In the genomic region with DNA sequence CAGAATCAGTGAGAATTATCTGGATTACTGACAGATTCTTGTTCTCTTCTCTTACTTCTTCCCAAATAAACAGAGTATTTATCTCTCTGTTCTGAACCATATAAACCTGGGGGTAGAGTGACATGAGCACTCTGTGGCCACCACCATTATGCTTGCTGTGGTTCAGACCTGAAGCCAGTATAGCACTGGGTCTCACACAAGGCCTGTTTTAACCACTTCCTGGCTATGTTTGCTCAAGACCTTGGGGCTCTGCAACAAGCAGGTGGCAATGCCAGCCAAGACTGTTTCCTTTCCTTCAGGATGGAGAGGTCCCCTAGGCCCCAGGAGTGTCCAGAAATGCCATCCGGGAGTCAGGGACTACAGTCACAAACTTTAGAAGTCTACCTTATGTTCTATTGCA, we compare ENCODE assay signal across 20 cellular contexts. TPM values are rescaled to one million over a fixed set of nuclear protein-coding genes. Genes with fewer than 3 reads are reported as not detected.
"Had no signal": no experiment of that assay in that cellular context is flagged by ENCODE, and none has a peak within 500 bp of the region (broad histone marks: within the 10 kb centered on the region; RNA-seq: fewer than 3 reads in every experiment).

No MANE protein-coding gene starts in this region.

- DNase-seq: activated CD4-positive, alpha-beta T cell treated with anti-CD3 and anti-CD28 coated beads for 4 hours; activated CD4-positive, alpha-beta T cell treated with anti-CD3 and anti-CD28 coated beads, Interleukin-2, amount 50 U/mL, for 48 hours; activated T-cell treated with anti-CD3 and anti-CD28 coated beads, Interleukin-2, amount 50 U/mL, for 48 hours; anterior cingulate cortex; endodermal cell; foreskin keratinocyte; heart left ventricle; naive thymus-derived CD4-positive, alpha-beta T cell; occipital lobe; posterior cingulate gyrus; right cardiac atrium; stimulated activated CD4-positive, alpha-beta T cell treated with anti-CD3 and anti-CD28 coated beads, Interleukin-15, amount 100 ng/mL, for 24 hours; stimulated activated CD4-positive, alpha-beta T cell treated with anti-CD3 and anti-CD28 coated beads, Interleukin-2, amount 100 ng/mL, for 24 hours; stimulated activated naive B cell treated with anti-CD40 and anti-IgM and Interleukin-4, amounts not matched to agents 10 μg/mL and 1 μg/mL and 100 μg/mL, for 72 hours; stomach; thyroid gland; upper lobe of left lung had no signal

- H3K36me3 ChIP-seq: esophagus muscularis mucosa, heart left ventricle, stomach, thyroid gland, upper lobe of left lung had no signal

- H3K27ac ChIP-seq: esophagus muscularis mucosa, foreskin keratinocyte, heart left ventricle, stomach, thyroid gland, upper lobe of left lung, VCaP had no signal

- ATAC-seq: foreskin keratinocyte; heart left ventricle; naive thymus-derived CD4-positive, alpha-beta T cell; right cardiac atrium; stimulated activated naive B cell treated with anti-CD40 and anti-IgM and Interleukin-4, amounts not matched to agents 10 μg/mL and 1 μg/mL and 100 μg/mL, for 72 hours had no signal

- H3K27me3 ChIP-seq: esophagus muscularis mucosa, foreskin keratinocyte, stomach, thyroid gland, upper lobe of left lung had no signal

- H3K4me1 ChIP-seq: esophagus muscularis mucosa, foreskin keratinocyte, heart left ventricle, stomach, thyroid gland, upper lobe of left lung had no signal

- H3K4me3 ChIP-seq: esophagus muscularis mucosa, heart left ventricle, stomach, thyroid gland, upper lobe of left lung had no signal

- H3K9me3 ChIP-seq: esophagus muscularis mucosa, thyroid gland, upper lobe of left lung had no signal

RNA-seq across cellular contexts. Expression of a gene that starts 21.7 kb away (rescaled TPM):
- total RNA-seq: activated T-helper 2 cell treated with anti-CD3 and anti-CD28 coated beads, Interferon-gamma antibody, Interleukin-2, Interleukin-4, amounts not matched to agents 10 μg/mL and 5 μg/mL and 100 μg/mL, durations not matched to agents 14 hours and 24 hours and 36 hours had no signal
